Comparison of ENCODE assay signal across 8 cellular contexts in the genomic region with DNA sequence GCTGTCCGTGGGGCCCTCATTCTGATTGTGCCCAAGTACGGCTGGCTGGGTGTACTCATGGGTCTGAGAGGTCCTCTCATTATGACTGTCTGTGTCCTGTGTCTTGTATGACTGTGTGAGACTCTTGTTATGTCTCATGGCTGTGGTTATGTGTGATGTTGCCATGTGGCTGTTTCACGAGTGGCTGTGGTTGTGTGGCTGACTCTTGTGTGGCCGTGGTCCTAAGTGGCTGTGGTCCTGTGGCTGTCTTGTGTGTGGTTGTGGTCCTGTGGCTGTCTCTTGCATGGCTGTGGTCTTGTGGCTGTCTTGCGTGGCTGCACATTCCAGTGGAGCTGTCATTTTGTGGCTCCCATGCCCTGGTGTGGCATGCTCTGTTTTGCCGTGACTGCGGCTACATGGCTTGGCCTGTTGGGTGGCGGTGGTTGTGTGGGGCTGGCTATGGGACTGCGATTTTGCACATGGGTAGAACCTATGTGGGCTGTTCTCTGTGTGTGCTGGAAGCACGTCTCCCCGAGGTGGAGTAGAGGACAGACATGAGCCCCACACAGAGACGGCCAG. TPM values are rescaled to one million over a fixed set of nuclear protein-coding genes. Genes with fewer than 3 reads are reported as not detected.
DNase-seq lines count a peak whose midpoint lies in the region; FAIRE-seq and TF ChIP-seq lines count a peak whose summit lies in the region.

No MANE protein-coding gene starts in this region.

- CTCF ChIA-PET in Calu3 (lab: Charles Lee): no interaction called here

- no TSS peak for BruUV-seq in Calu3 (replicated peaks; lab: Mats Ljungman, UMichigan)

- H2AFZ ChIP-seq in osteoblast (ENCODE audit: low read length): no peak overlapping the region

- H3K4me2 ChIP-seq in osteoblast (ENCODE audit: insufficient read depth, low read length): no peak overlapping the region

- H3K4me3 ChIP-seq in osteoblast (ENCODE audit: insufficient read depth, low read length): no peak overlapping the region

- no peak overlapping the region for H3K27ac Mint-ChIP-seq in Calu3 (ENCODE audit: unreplicated experiment)

- no peaks in the 10 kb centered on the region for H3K27me3 ChIP-seq in osteoblast (ENCODE audit: insufficient read depth, low read length)

- no peaks in the 10 kb centered on the region for H3K79me2 ChIP-seq in osteoblast (ENCODE audit: insufficient read depth, low read length)

- no peaks in the 10 kb centered on the region for H3K27me3 Mint-ChIP-seq in Calu3 (ENCODE audit: unreplicated experiment)

- FAIRE-seq in RCC 7860 (lab: Jason Lieb, UNC): no peak

- no peaks in the 10 kb centered on the region for H3K9me3 ChIP-seq in osteoblast (ENCODE audit: low read depth, low read length)

- H3K36me3 Mint-ChIP-seq in Calu3 (ENCODE audit: insufficient read depth, unreplicated experiment): peaks cover 24% of the 10 kb centered on the region

- intact Hi-C loops in Calu3 (cut with micrococcal nuclease; ENCODE audit: unreplicated experiment): loop anchor here (5.0 kb wide), 1 partner anchor 162 kb away; no protein-coding TSS in a partner anchor

- H3K36me3 ChIP-seq in osteoblast (ENCODE audit: insufficient read depth, low read length): peaks cover 2% of the 10 kb centered on the region

- peaks cover 10% of the 10 kb centered on the region for H3K4me1 ChIP-seq in osteoblast (ENCODE audit: insufficient read depth, low read length)

- H4K20me1 ChIP-seq in osteoblast (ENCODE audit: insufficient read depth, low read length): peaks cover 9% of the 10 kb centered on the region

- TF ChIP-seq CTCF in osteoblast (IDR thresholded peaks at IDR 0.05; ENCODE audit: extremely low read depth, low read depth, low read length) (no peak), Calu3 (IDR thresholded peaks at IDR 0.05; ENCODE audit: unreplicated experiment) (no peak)

- DNase-seq in GF-D8 (lab: John Stamatoyannopoulos, UW) (peak; percentile 68), RCC 7860 (ENCODE audit: low spot score) (peak; percentile 25), osteoblast (ENCODE audit: insufficient read length, low spot score, missing footprints) (peak; percentile 91), Calu3 (no peak), GM03348 (ENCODE audit: low spot score) (no peak), NCI-H2107 treated with DMSO at 0.1 percent for 48 hours (lab: John Stamatoyannopoulos, UW; ENCODE audit: unreplicated experiment) (no peak), NCI-H1436 (lab: John Stamatoyannopoulos, UW) (no peak)

- no peaks in the 10 kb centered on the region for H3K9me3 Mint-ChIP-seq in Calu3 (ENCODE audit: low read depth, unreplicated experiment)

- H3K4me1 Mint-ChIP-seq in Calu3 (ENCODE audit: low read depth, unreplicated experiment): no peaks in the 10 kb centered on the region

- peak overlapping the region; percentile 53 for H3K27ac ChIP-seq in angular gyrus (ENCODE audit: low read depth, low read length)
- H3K27ac ChIP-seq in osteoblast (ENCODE audit: low read depth, low read length): no peak overlapping the region

- H3K4me3 Mint-ChIP-seq in Calu3 (ENCODE audit: low read depth, unreplicated experiment): no peak overlapping the region

RNA-seq across cellular contexts. Expression of a gene that starts 2.5 kb away (rescaled TPM):
- total RNA-seq in osteoblast: 0.29 and 0.36 TPM in 2 replicates
- total RNA-seq in Calu3 (2022): 0.32 TPM in 1 of 2 replicates, not detected in the other

RNA-seq across cellular contexts. Expression of a gene that starts 16.4 kb away (rescaled TPM):
- 18.6 and 29.7 TPM in 2 replicates for total RNA-seq in osteoblast
- 36.5 and 40.2 TPM in 2 replicates for total RNA-seq in Calu3 (2022)

RNA-seq across cellular contexts. Expression of a gene that starts 18.0 kb away (rescaled TPM):
- total RNA-seq in osteoblast: 53.9 and 62.5 TPM in 2 replicates
- total RNA-seq in Calu3 (2022): 80.9 and 83.1 TPM in 2 replicates

RNA-seq across cellular contexts. Expression of a gene that starts 50.1 kb away (rescaled TPM):
- total RNA-seq in osteoblast: 78.4 and 81.1 TPM in 2 replicates
- total RNA-seq in Calu3 (2022): 52.3 and 52.7 TPM in 2 replicates

RNA-seq across cellular contexts. Expression of a gene that starts 50.1 kb away (rescaled TPM):
- 14.8 and 15.9 TPM in 2 replicates for total RNA-seq in osteoblast
- 96.3 and 108 TPM in 2 replicates for total RNA-seq in Calu3 (2022)

Comparison
In these comparisons a context has a peak if more than half of its experiments do, and no peak if none do; other contexts are left out.
1. DNase-seq: peak in GF-D8 (single experiment), RCC 7860 (single experiment) and osteoblast (single experiment); none in Calu3 (single experiment), GM03348 (single experiment), NCI-H2107 treated with DMSO at 0.1 percent for 48 hours (single experiment) and NCI-H1436 (single experiment).